Comparison of ENCODE assay signal across 14 cellular contexts in the genomic region with DNA sequence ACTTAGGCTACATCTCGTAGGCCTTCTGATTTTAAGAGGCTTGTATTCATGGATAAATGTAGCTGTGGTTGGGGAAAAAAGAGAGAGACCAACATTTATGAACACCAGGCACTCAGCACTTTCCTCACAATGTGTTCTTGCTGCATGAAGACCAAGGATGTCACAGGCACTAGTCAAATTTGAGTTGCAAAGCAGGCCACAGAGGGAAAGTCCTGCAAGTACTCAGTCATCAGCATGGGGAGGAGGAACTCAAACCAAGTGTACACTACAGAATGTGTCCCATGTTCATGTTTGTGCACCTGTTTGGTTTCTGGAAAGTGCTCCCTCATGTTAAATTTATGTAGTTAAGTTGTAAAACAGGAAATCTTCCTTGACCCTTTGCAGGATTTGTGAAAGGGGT. TPM values are rescaled to one million over a fixed set of nuclear protein-coding genes. Genes with fewer than 3 reads are reported as not detected.
DNase-seq lines count a peak whose midpoint lies in the region; ATAC-seq and TF ChIP-seq lines count a peak whose summit lies in the region.
"Had no signal": no experiment of that assay in that cellular context is flagged by ENCODE, and none has a peak within 500 bp of the region (broad histone marks: within the 10 kb centered on the region; RNA-seq: fewer than 3 reads in every experiment).

No MANE protein-coding gene starts in this region.

- H3K36me3 ChIP-seq in DND-41 (ENCODE audit: insufficient read depth, low read length), result no peaks in the 10 kb centered on the region

- no peak overlapping the region for H3K9ac ChIP-seq in DND-41 (ENCODE audit: low read depth, low read length)

- H2AFZ ChIP-seq in DND-41 (ENCODE audit: low read depth, low read length), result peak overlapping the region; percentile 25; the same call in 1 of the 2 replicates

- no peaks in the 10 kb centered on the region for H3K9me3 Mint-ChIP-seq in activated naive CD8-positive, alpha-beta T cell treated with anti-CD3 and anti-CD28 coated beads for 36 hours
- H3K9me3 Mint-ChIP-seq: mesothelial cell of epicardium had no signal

- peaks cover 7% of the 10 kb centered on the region for H3K4me1 ChIP-seq in DND-41 (ENCODE audit: insufficient read depth, low read length)

- no peaks in the 10 kb centered on the region for H3K4me1 Mint-ChIP-seq in activated naive CD8-positive, alpha-beta T cell treated with anti-CD3 and anti-CD28 coated beads for 36 hours
- H3K4me1 Mint-ChIP-seq: mesothelial cell of epicardium had no signal

- no peaks in the 10 kb centered on the region for H3K9me3 ChIP-seq in DND-41 (ENCODE audit: insufficient read depth, low read length, severe bottlenecking)
- H3K9me3 ChIP-seq: psoas muscle had no signal

- H3K79me2 ChIP-seq in DND-41 (ENCODE audit: insufficient read depth, low read length), result no peaks in the 10 kb centered on the region

- H3K4me2 ChIP-seq in DND-41 (ENCODE audit: insufficient read depth, low read length), result no peak overlapping the region

- DNase-seq in DND-41, result no peak
- no peak for DNase-seq in activated naive CD8-positive, alpha-beta T cell treated with anti-CD3 and anti-CD28 coated beads for 36 hours
- no peak for DNase-seq in NCI-H446 treated with DMSO at 0.1 percent for 48 hours (lab: John Stamatoyannopoulos, UW)
- DNase-seq in NCI-H82 treated with DMSO at 0.1 percent for 48 hours (lab: John Stamatoyannopoulos, UW; ENCODE audit: unreplicated experiment), result no peak
- DNase-seq in NCI-H1694 (lab: John Stamatoyannopoulos, UW), result no peak
- DNase-seq: activated naive CD4-positive, alpha-beta T cell treated with Interleukin-2 at 50 U/mL for 16 hours; NCI-H82; psoas muscle; stimulated activated CD4-positive, alpha-beta T cell treated with anti-CD3 and anti-CD28 coated beads, Interleukin-2, amount 100 ng/mL, for 48 hours; SW 1271 had no signal

- no peak overlapping the region for H3K27ac ChIP-seq in DND-41 (ENCODE audit: low read length)
- H3K27ac ChIP-seq: psoas muscle had no signal

- no peak for TF ChIP-seq CTCF in DND-41 (IDR thresholded peaks at IDR 0.05; ENCODE audit: borderline replicate concordance, extremely low read depth, low read length, poor library complexity, severe bottlenecking)

- H3K27me3 Mint-ChIP-seq in activated naive CD8-positive, alpha-beta T cell treated with anti-CD3 and anti-CD28 coated beads for 36 hours, result no peaks in the 10 kb centered on the region

- H3K36me3 Mint-ChIP-seq in activated naive CD8-positive, alpha-beta T cell treated with anti-CD3 and anti-CD28 coated beads for 36 hours, result peaks cover 6% of the 10 kb centered on the region
- H3K36me3 Mint-ChIP-seq: mesothelial cell of epicardium had no signal

- no peak overlapping the region for H3K4me3 ChIP-seq in DND-41 (ENCODE audit: low read depth in 1 of 2, low read length in 2 of 2)
- H3K4me3 ChIP-seq: psoas muscle had no signal

- H4K20me1 ChIP-seq in DND-41 (ENCODE audit: insufficient read depth, low read length), result no peaks in the 10 kb centered on the region

- ATAC-seq in DND-41 (ENCODE audit: insufficient read depth, low read depth), result no peak
- ATAC-seq in GM19023 (IDR thresholded peaks at IDR 0.05; ENCODE audit: unreplicated experiment), result peak; percentile 68
- ATAC-seq in GM21825 (IDR thresholded peaks at IDR 0.05; ENCODE audit: unreplicated experiment), result peak; percentile 67
- peak; percentile 73 for ATAC-seq in HG03354 (IDR thresholded peaks at IDR 0.05; ENCODE audit: poor library complexity, severe bottlenecking, unreplicated experiment)
- ATAC-seq: psoas muscle had no signal

- H3K4me3 Mint-ChIP-seq in activated naive CD8-positive, alpha-beta T cell treated with anti-CD3 and anti-CD28 coated beads for 36 hours, result no peak overlapping the region
- H3K4me3 Mint-ChIP-seq: mesothelial cell of epicardium had no signal

- no peak overlapping the region for H3K27ac Mint-ChIP-seq in activated naive CD8-positive, alpha-beta T cell treated with anti-CD3 and anti-CD28 coated beads for 36 hours
- H3K27ac Mint-ChIP-seq: mesothelial cell of epicardium had no signal

- no peaks in the 10 kb centered on the region for H3K27me3 ChIP-seq in DND-41 (ENCODE audit: insufficient read depth, low read length, poor library complexity)

RNA-seq across cellular contexts. Expression of gene MAP3K7CL, which starts 8.7 kb away (rescaled TPM):
- 1 to 10 TPM; 4.8 to 5.7 TPM for total RNA-seq in activated naive CD8-positive, alpha-beta T cell treated with anti-CD3 and anti-CD28 coated beads for 36 hours

RNA-seq across cellular contexts. Expression of gene CCT8, which starts 48.3 kb away (rescaled TPM):
- total RNA-seq in activated naive CD8-positive, alpha-beta T cell treated with anti-CD3 and anti-CD28 coated beads for 36 hours, result 100 to 1,000 TPM; 504 to 510 TPM
